30 cellular contexts compared by ENCODE assay signal in genomic region chr16:74083582-74083981, GRCh38.
"Had no signal": no experiment of that assay in that cellular context is flagged by ENCODE, and none has a peak within 500 bp of the region (broad histone marks: within the 10 kb centered on the region; RNA-seq: fewer than 3 reads in every experiment).

No MANE protein-coding gene starts in this region.

- DNase-seq: activated B cell treated with CpG ODN at 0.5 μM for 24 hours; activated CD4-positive, alpha-beta T cell treated with anti-CD3 and anti-CD28 coated beads for 1 hour; activated CD4-positive, alpha-beta T cell treated with anti-CD3 and anti-CD28 coated beads for 48 hours; activated CD4-positive, alpha-beta T cell treated with anti-CD3 and anti-CD28 coated beads, Interleukin-2, amount 50 U/mL, for 4 hours; activated CD8-positive, alpha-beta T cell treated with anti-CD3 and anti-CD28 coated beads for 36 hours; activated gamma-delta T cell; activated naive CD4-positive, alpha-beta T cell treated with Interleukin-2 at 50 U/mL for 16 hours; activated naive CD8-positive, alpha-beta T cell treated with anti-CD3 and anti-CD28 coated beads, Interleukin-2, amount 10 ng/mL, durations not matched to agents 7 days and 5 days; activated T-cell treated with anti-CD3 and anti-CD28 coated beads, Interleukin-2, amount 50 U/mL, for 24 hours; amygdala; Kasumi-1; KG1; MG63; NCI-H1048; NCI-H1105 treated with DMSO at 0.1 percent for 48 hours; NCI-H1694; NCI-H1930; NCI-H2081 treated with DMSO at 0.1 percent for 48 hours; NCI-H226; NCI-H446 treated with DMSO at 0.1 percent for 48 hours; NCI-H524; OCI-M1; Right ventricle myocardium superior; SW 1271; T-helper 1 cell; T-helper 2 cell; T-helper 9 cell had no signal

- H3K36me3 Mint-ChIP-seq: activated naive CD4-positive, alpha-beta T cell treated with anti-CD3 and anti-CD28 coated beads, Interleukin-2, amount 50 U/mL, for 24 hours; activated naive CD8-positive, alpha-beta T cell treated with anti-CD3 and anti-CD28 coated beads, Interleukin-2, amount 10 ng/mL, durations not matched to agents 7 days and 5 days had no signal

- H3K9me3 Mint-ChIP-seq: activated B cell treated with CpG ODN at 0.5 μM for 24 hours; activated CD8-positive, alpha-beta T cell treated with anti-CD3 and anti-CD28 coated beads for 36 hours; activated T-cell treated with anti-CD3 and anti-CD28 coated beads, Interleukin-2, amount 50 U/mL, for 24 hours; activated T-helper 2 cell treated with anti-CD3 and anti-CD28 coated beads, Interferon-gamma antibody, Interleukin-2, Interleukin-4, amounts not matched to agents 10 μg/mL and 5 μg/mL and 100 μg/mL, durations not matched to agents 14 hours and 24 hours and 36 hours; central memory CD8-positive, alpha-beta T cell had no signal

- H3K4me3 Mint-ChIP-seq: activated B cell treated with CpG ODN at 0.5 μM for 24 hours; activated CD8-positive, alpha-beta T cell treated with anti-CD3 and anti-CD28 coated beads for 36 hours; activated naive CD4-positive, alpha-beta T cell treated with anti-CD3 and anti-CD28 coated beads, Interleukin-2, amount 50 U/mL, for 24 hours; activated naive CD8-positive, alpha-beta T cell treated with anti-CD3 and anti-CD28 coated beads, Interleukin-2, amount 10 ng/mL, durations not matched to agents 7 days and 5 days; activated T-cell treated with anti-CD3 and anti-CD28 coated beads, Interleukin-2, amount 50 U/mL, for 24 hours; central memory CD8-positive, alpha-beta T cell had no signal

- ATAC-seq: activated CD8-positive, alpha-beta T cell treated with anti-CD3 and anti-CD28 coated beads for 36 hours had no signal

- H3K27ac Mint-ChIP-seq: activated B cell treated with CpG ODN at 0.5 μM for 24 hours; activated CD8-positive, alpha-beta T cell treated with anti-CD3 and anti-CD28 coated beads for 36 hours; activated naive CD4-positive, alpha-beta T cell treated with anti-CD3 and anti-CD28 coated beads, Interleukin-2, amount 50 U/mL, for 24 hours; activated naive CD8-positive, alpha-beta T cell treated with anti-CD3 and anti-CD28 coated beads, Interleukin-2, amount 10 ng/mL, durations not matched to agents 7 days and 5 days; activated T-cell treated with anti-CD3 and anti-CD28 coated beads, Interleukin-2, amount 50 U/mL, for 24 hours; activated T-helper 2 cell treated with anti-CD3 and anti-CD28 coated beads, Interferon-gamma antibody, Interleukin-2, Interleukin-4, amounts not matched to agents 10 μg/mL and 5 μg/mL and 100 μg/mL, durations not matched to agents 14 hours and 24 hours and 36 hours had no signal

- H3K27me3 Mint-ChIP-seq: activated B cell treated with CpG ODN at 0.5 μM for 24 hours; activated CD8-positive, alpha-beta T cell treated with anti-CD3 and anti-CD28 coated beads for 36 hours; activated naive CD4-positive, alpha-beta T cell treated with anti-CD3 and anti-CD28 coated beads, Interleukin-2, amount 50 U/mL, for 24 hours; activated T-cell treated with anti-CD3 and anti-CD28 coated beads, Interleukin-2, amount 50 U/mL, for 24 hours; central memory CD8-positive, alpha-beta T cell had no signal

- H3K4me1 Mint-ChIP-seq: activated B cell treated with CpG ODN at 0.5 μM for 24 hours; activated naive CD4-positive, alpha-beta T cell treated with anti-CD3 and anti-CD28 coated beads, Interleukin-2, amount 50 U/mL, for 24 hours; activated naive CD8-positive, alpha-beta T cell treated with anti-CD3 and anti-CD28 coated beads, Interleukin-2, amount 10 ng/mL, durations not matched to agents 7 days and 5 days; central memory CD8-positive, alpha-beta T cell had no signal
